Comparison of ENCODE assay signal across 8 cellular contexts in genomic region chr12:14776236-14776959, GRCh38. TPM values are rescaled to one million over a fixed set of nuclear protein-coding genes. Genes with fewer than 3 reads are reported as not detected.
DNase-seq lines count a peak whose midpoint lies in the region; ATAC-seq, FAIRE-seq and TF ChIP-seq lines count a peak whose summit lies in the region.

No MANE protein-coding gene starts in this region.

- H3K4me1 ChIP-seq in iPS-20b (ENCODE audit: insufficient read depth, low read length) (peaks cover 20% of the 10 kb centered on the region; the same call in 1 of the 2 replicates), aorta (ENCODE audit: control insufficient read depth in 1 of 2, insufficient read depth in 2 of 2, low read length in 2 of 2) (peaks cover 0 to 3% of the 10 kb centered on the region in 2 donors)

- no peak for FAIRE-seq in GM12892 (lab: Jason Lieb, UNC)

- H3K9ac ChIP-seq in iPS-20b (ENCODE audit: low read depth, low read length), result no peak overlapping the region

- peak overlapping the region; percentile 99 for H3K4me3 Mint-ChIP-seq in stimulated activated naive CD8-positive, alpha-beta T cell treated with anti-CD3 and anti-CD28 coated beads, Interleukin-15, Interleukin-2, amounts not matched to agents 100 ng/mL and 50 ng/mL, for 24 hours

- no peak for DNase-seq in stimulated activated naive CD8-positive, alpha-beta T cell treated with anti-CD3 and anti-CD28 coated beads, Interleukin-15, Interleukin-2, amounts not matched to agents 100 U/mL and 50 U/mL, for 24 hours
- DNase-seq in SW480 (ENCODE audit: low spot score), result peak; percentile 45
- DNase-seq in aorta, result no peak
- no peak for DNase-seq in NCI-H345 treated with DMSO at 0.1 percent for 48 hours (lab: John Stamatoyannopoulos, UW; ENCODE audit: unreplicated experiment)
- DNase-seq in NCI-H1048 (lab: John Stamatoyannopoulos, UW), result no peak
- DNase-seq in GM12892 (ENCODE audit: insufficient read length), result no peak

- intact Hi-C loops in aorta (cut with DNase I), result loop anchor here in 1 of 2 donors (10.0 kb wide), 1 partner anchor 1882 kb away; the partner anchor contains the start of gene GPRC5A

- no peak overlapping the region for H3K27ac ChIP-seq in iPS-20b (ENCODE audit: low read length)
- H3K27ac ChIP-seq in aorta (ENCODE audit: low read depth in 1 of 2, low read length in 2 of 2), result peak overlapping the region; percentile 64 to 73

- 42 to 58% methylated on average over 5 of the region's 5 CpGs for WGBS in aorta, 2 donors

- no peak overlapping the region for H3K27ac Mint-ChIP-seq in stimulated activated naive CD8-positive, alpha-beta T cell treated with anti-CD3 and anti-CD28 coated beads, Interleukin-15, Interleukin-2, amounts not matched to agents 100 ng/mL and 50 ng/mL, for 24 hours

- peaks cover 4% of the 10 kb centered on the region for H3K36me3 Mint-ChIP-seq in stimulated activated naive CD8-positive, alpha-beta T cell treated with anti-CD3 and anti-CD28 coated beads, Interleukin-15, Interleukin-2, amounts not matched to agents 100 ng/mL and 50 ng/mL, for 24 hours (ENCODE audit: low read depth)

- no peak for TF ChIP-seq POLR2A in GM12892 (IDR thresholded peaks at IDR 0.05; ENCODE audit: low read depth, low read length)

- H3K9me3 ChIP-seq in iPS-20b (ENCODE audit: insufficient read depth, low read depth, low read length), result no peaks in the 10 kb centered on the region
- no peaks in the 10 kb centered on the region for H3K9me3 ChIP-seq in aorta (ENCODE audit: control insufficient read depth, low read length)

- no peaks in the 10 kb centered on the region for H3K9me3 Mint-ChIP-seq in stimulated activated naive CD8-positive, alpha-beta T cell treated with anti-CD3 and anti-CD28 coated beads, Interleukin-15, Interleukin-2, amounts not matched to agents 100 ng/mL and 50 ng/mL, for 24 hours

- H3K27me3 Mint-ChIP-seq in stimulated activated naive CD8-positive, alpha-beta T cell treated with anti-CD3 and anti-CD28 coated beads, Interleukin-15, Interleukin-2, amounts not matched to agents 100 ng/mL and 50 ng/mL, for 24 hours, result no peaks in the 10 kb centered on the region

- no peak for ATAC-seq in stimulated activated naive CD8-positive, alpha-beta T cell treated with anti-CD3 and anti-CD28 coated beads, Interleukin-15, Interleukin-2, amounts not matched to agents 100 U/mL and 50 U/mL, for 24 hours
- no peak for ATAC-seq in aorta (ENCODE audit: low FRiP score)

- peaks cover 48% of the 10 kb centered on the region for H3K4me1 Mint-ChIP-seq in stimulated activated naive CD8-positive, alpha-beta T cell treated with anti-CD3 and anti-CD28 coated beads, Interleukin-15, Interleukin-2, amounts not matched to agents 100 ng/mL and 50 ng/mL, for 24 hours (ENCODE audit: low read depth)

- no peaks in the 10 kb centered on the region for H3K36me3 ChIP-seq in iPS-20b (ENCODE audit: insufficient read depth, low read depth, low read length)
- H3K36me3 ChIP-seq in aorta (ENCODE audit: control insufficient read depth in 1 of 2, insufficient read depth in 2 of 2, low read length in 1 of 2), result no peaks in the 10 kb centered on the region

- H3K4me3 ChIP-seq in iPS-20b (ENCODE audit: low read length) (peak overlapping the region; percentile 8; the same call in 1 of the 2 replicates), aorta (ENCODE audit: low read length in 2 of 2) (peak overlapping the region; percentile 45 to 86)

- H3K27me3 ChIP-seq in iPS-20b (ENCODE audit: insufficient read depth, low read length) (no peaks in the 10 kb centered on the region), aorta (ENCODE audit: control insufficient read depth in 1 of 2, insufficient read depth in 2 of 2, low read length in 1 of 2) (no peaks in the 10 kb centered on the region)

RNA-seq across cellular contexts. Expression of gene WBP11, which starts 26.9 kb away (rescaled TPM):
- 10 to 100 TPM; 43.2 to 44.7 TPM for total RNA-seq in aorta
- 10 to 100 TPM; 16.9 TPM for polyA plus RNA-seq in aorta
- 56.2 TPM for polyA plus RNA-seq in GM12892 (2012; ENCODE audit: missing spikeins)

RNA-seq across cellular contexts. Expression of gene C12orf60, which starts 27.1 kb away (rescaled TPM):
- 1 to 10 TPM in 1 of 2 donors, under 1 TPM in 1; 0.91 to 1.1 TPM for total RNA-seq in aorta
- 1 to 10 TPM in 1 of 2 donors, under 1 TPM in 1; 0.56 to 1.9 TPM for polyA plus RNA-seq in aorta
- 3.6 TPM for polyA plus RNA-seq in GM12892 (2012; ENCODE audit: missing spikeins)

RNA-seq across cellular contexts. Expression of gene SMCO3, which starts 37.6 kb away (rescaled TPM):
- 1 to 10 TPM in 1 of 2 donors, under 1 TPM in 1; 0.26 to 1.0 TPM for total RNA-seq in aorta
- 1 to 10 TPM in 1 of 2 donors, under 1 TPM in 1; 0.88 to 3.0 TPM for polyA plus RNA-seq in aorta
- 0.28 TPM for polyA plus RNA-seq in GM12892 (2012; ENCODE audit: missing spikeins)
